32 cellular contexts compared by ENCODE assay signal in the genomic region with DNA sequence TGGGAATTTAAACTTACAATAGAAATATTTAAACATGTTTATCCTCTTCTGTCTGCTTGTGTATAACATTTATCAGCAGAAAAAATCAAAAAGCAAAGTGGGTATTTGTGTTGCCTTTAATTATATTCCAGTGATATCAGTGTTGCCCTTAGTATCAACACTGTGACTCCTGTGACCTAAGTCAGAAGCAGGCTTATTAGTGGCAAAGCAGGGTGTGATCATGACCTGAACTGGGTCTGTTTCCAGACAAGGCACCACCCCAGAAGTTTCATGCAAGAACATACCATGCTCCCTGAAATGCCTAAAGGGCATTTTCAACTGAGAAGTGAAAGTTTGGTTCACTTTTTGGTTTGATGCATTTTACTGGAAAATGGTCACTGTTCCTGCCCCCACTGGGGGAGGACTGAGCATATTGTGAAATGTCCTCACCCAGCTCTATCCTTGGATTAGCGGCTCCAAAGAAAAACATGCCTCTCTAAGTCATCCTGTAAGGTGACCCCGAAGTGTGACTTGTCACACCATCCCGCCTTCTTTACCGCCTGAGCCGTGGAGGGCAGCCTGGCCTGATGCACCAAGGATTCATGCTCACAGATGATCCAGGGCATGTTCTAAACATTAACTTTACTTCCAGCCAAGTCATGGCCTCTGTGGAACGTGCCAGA. TPM values are rescaled to one million over a fixed set of nuclear protein-coding genes. Genes with fewer than 3 reads are reported as not detected.
A peak's percentile ranks its signal among the peaks of the same experiment; 100 is the strongest.
DNase-seq lines count a peak whose midpoint lies in the region; ATAC-seq and TF ChIP-seq lines count a peak whose summit lies in the region.
"Had no signal": no experiment of that assay in that cellular context is flagged by ENCODE, and none has a peak within 500 bp of the region (broad histone marks: within the 10 kb centered on the region; RNA-seq: fewer than 3 reads in every experiment).

No MANE protein-coding gene starts in this region.

- no peaks in the 10 kb centered on the region for H3K9me3 Mint-ChIP-seq in nephron
- H3K9me3 Mint-ChIP-seq: activated T-cell treated with anti-CD3 and anti-CD28 coated beads, Interleukin-2, amount 50 U/mL, for 72 hours; CD8-positive, alpha-beta memory T cell; effector memory CD8-positive, alpha-beta T cell; H9 had no signal

- peak; percentile 15 for DNase-seq in CD1c-positive myeloid dendritic cell (ENCODE audit: extremely low spot score)
- peak; percentile 14 for DNase-seq in M059J (ENCODE audit: low read depth)
- DNase-seq in fibroblast of gingiva (ENCODE audit: low read depth): peak; percentile 50
- DNase-seq in NCI-H1694 treated with DMSO at 0.1 percent for 48 hours (lab: John Stamatoyannopoulos, UW): no peak
- DNase-seq: activated CD4-positive, alpha-beta T cell treated with anti-CD3 and anti-CD28 coated beads, Interleukin-2, amount 50 U/mL, for 1 hour; activated CD4-positive, CD25-positive, alpha-beta regulatory T cell; activated naive CD4-positive, alpha-beta T cell treated with Interleukin-2 at 50 U/mL for 16 hours; activated T-cell treated with anti-CD3 and anti-CD28 coated beads, Interleukin-2, amount 50 U/mL, for 72 hours; CD8-positive, alpha-beta memory T cell; central memory CD4-positive, alpha-beta T cell; cortex of kidney; effector memory CD8-positive, alpha-beta T cell; EL; foreskin keratinocyte; H9; heart left ventricle; NCI-H1105; NCI-H1930; NCI-H524 treated with DMSO at 0.1 percent for 48 hours; NK-92 treated with Interleukin-12 subunit alpha and Interleukin-12 subunit beta, amount 100 ng/mL, for 24 hours; stimulated activated CD4-positive, alpha-beta T cell treated with anti-CD3 and anti-CD28 coated beads, Interleukin-12 subunit alpha, Interleukin-12 subunit beta, amount 100 ng/mL, for 4 hours; stimulated activated CD4-positive, alpha-beta T cell treated with anti-CD3 and anti-CD28 coated beads, Interleukin-2, amount 100 ng/mL, for 48 hours; stomach; uterus had no signal

- ATAC-seq in GM19351 (IDR thresholded peaks at IDR 0.05; ENCODE audit: unreplicated experiment) (no peak), HG02938 (IDR thresholded peaks at IDR 0.05; ENCODE audit: unreplicated experiment) (no peak), esophagus mucosa (no peak)
- ATAC-seq: activated T-cell treated with anti-CD3 and anti-CD28 coated beads, Interleukin-2, amount 50 U/mL, for 72 hours; effector memory CD8-positive, alpha-beta T cell; foreskin keratinocyte; sciatic nerve had no signal

- peaks cover 15% of the 10 kb centered on the region for H3K4me1 Mint-ChIP-seq in nephron
- H3K4me1 Mint-ChIP-seq: CD8-positive, alpha-beta memory T cell had no signal

- no peak overlapping the region for H3K4me3 Mint-ChIP-seq in nephron
- H3K4me3 Mint-ChIP-seq: activated T-cell treated with anti-CD3 and anti-CD28 coated beads, Interleukin-2, amount 50 U/mL, for 72 hours; CD8-positive, alpha-beta memory T cell; effector memory CD8-positive, alpha-beta T cell; H9 had no signal

- peak overlapping the region in 2 of 3 experiments; percentile 38 to 61 for H3K27ac Mint-ChIP-seq in nephron
- H3K27ac Mint-ChIP-seq: activated T-cell treated with anti-CD3 and anti-CD28 coated beads, Interleukin-2, amount 50 U/mL, for 72 hours; CD8-positive, alpha-beta memory T cell; effector memory CD8-positive, alpha-beta T cell; H9 had no signal

- peaks cover 20% of the 10 kb centered on the region for H3K27me3 Mint-ChIP-seq in nephron (ENCODE audit: low read depth)

- TF ChIP-seq CTCF in nephron (IDR thresholded peaks at IDR 0.05; ENCODE audit: unreplicated experiment in 3 of 3): no peak

- no peaks in the 10 kb centered on the region for H3K36me3 Mint-ChIP-seq in nephron (ENCODE audit: low read depth)

RNA-seq across cellular contexts. Expression of a gene that starts 3.1 kb away (rescaled TPM):
- total RNA-seq in M059J (2014; rRNA removed; shearing (Covaris generic)): not detected in 2 replicates
- not detected for total RNA-seq in esophagus mucosa
- total RNA-seq: activated T-cell treated with anti-CD3 and anti-CD28 coated beads, Interleukin-2, amount 50 U/mL, for 72 hours; CD8-positive, alpha-beta memory T cell; foreskin keratinocyte; heart left ventricle; kidney epithelial cell; mesenteric fat pad; sciatic nerve; stomach; T-helper 1 cell treated with Interleukin-12 subunit alpha and Interleukin-12 subunit beta and Interleukin-4 antibody, amounts not matched to agents 30 ng/mL and 1 ng/mL, for 36 hours; uterus had no signal

RNA-seq across cellular contexts. Expression of a gene that starts 43.1 kb away (rescaled TPM):
- 0.17 and 1.1 TPM in 2 replicates for total RNA-seq in M059J (2014; rRNA removed; shearing (Covaris generic))
- 0.28 TPM for total RNA-seq in esophagus mucosa
